1 cellular context compared by ENCODE assay signal in genomic region chr12:131710464-131711457, GRCh38.
TF ChIP-seq lines count a peak whose summit lies in the region.

TSS of gene SFSWAP (plus strand) at chr12:131711090. CDS start at chr12:131711230, 140 bp downstream.

TF ChIP-seq in K562, 482 proteins besides CTCF, POLR2A, EP300 and RAD21 (continued from another document and continues in another):
- TF ChIP-seq MGA (IDR thresholded peaks at IDR 0.05) (peak; percentile 97), PCBP2 (IDR thresholded peaks at IDR 0.05; ENCODE audit: low read depth, low read length, poor library complexity, severe bottlenecking) (no peak), TEAD2 (tag; IDR thresholded peaks at IDR 0.05) (no peak), UBTF (IDR thresholded peaks at IDR 0.05; ENCODE audit: borderline replicate concordance in 1 of 2, low read depth in 2 of 2, low read length in 2 of 2) (no peak), HDAC6 (IDR thresholded peaks at IDR 0.05; ENCODE audit: low read depth, low read length) (no peak), ZNF644 (tag; IDR thresholded peaks at IDR 0.05; ENCODE audit: low read depth) (peak; percentile 78), ZNF561 (CRISPR knock-in tag; conservative IDR thresholded peaks at IDR 0.05) (no peak), ZNF174 (CRISPR knock-in tag; IDR thresholded peaks at IDR 0.05) (no peak), ATF4 (CRISPR knock-in tag; IDR thresholded peaks at IDR 0.05) (no peak), BRF2 (IDR thresholded peaks at IDR 0.05; ENCODE audit: borderline replicate concordance, insufficient read depth, insufficient read length) (no peak), CAMTA2 (CRISPR knock-in tag; conservative IDR thresholded peaks at IDR 0.05) (no peak), CTBP1 (IDR thresholded peaks at IDR 0.05; ENCODE audit: borderline replicate concordance) (peak; percentile 51; the same call in 1 of the 2 replicates), HMGN3 (IDR thresholded peaks at IDR 0.05; ENCODE audit: borderline replicate concordance, extremely low read depth, insufficient read length, low read depth, low read length) (peak; percentile 28), TAL1 (IDR thresholded peaks at IDR 0.05) (no peak), SRSF9 (IDR thresholded peaks at IDR 0.05; ENCODE audit: borderline replicate concordance, low read depth, low read length) (no peak), SIX5 (IDR thresholded peaks at IDR 0.05; ENCODE audit: borderline replicate concordance in 1 of 2, insufficient read depth in 1 of 2, low read depth in 1 of 2, low read length in 2 of 2) (peak; percentile 27 to 40; a peak in 3 of 4 replicates), JUNB (CRISPR knock-in tag; conservative IDR thresholded peaks at IDR 0.05) (no peak), TARDBP (IDR thresholded peaks at IDR 0.05) (no peak), RBM34 (IDR thresholded peaks at IDR 0.05; ENCODE audit: borderline replicate concordance, insufficient read depth, low read length) (no peak), ZNF277 (CRISPR knock-in tag; IDR thresholded peaks at IDR 0.05; ENCODE audit: borderline replicate concordance) (no peak), SREBF1 (IDR thresholded peaks at IDR 0.05; ENCODE audit: borderline replicate concordance, low read depth, low read length) (no peak), HDAC8 (tag; IDR thresholded peaks at IDR 0.05) (peak; percentile 84; the same call in 1 of the 2 replicates), POLR2B (IDR thresholded peaks at IDR 0.05; ENCODE audit: low read depth, partially characterized antibody) (peak; percentile 83), SRSF3 (IDR thresholded peaks at IDR 0.05; ENCODE audit: insufficient read depth, low read length) (no peak), HMG20A (CRISPR knock-in tag; conservative IDR thresholded peaks at IDR 0.05) (no peak), NR2F6 (CRISPR knock-in tag; IDR thresholded peaks at IDR 0.05) (no peak), THAP12 (CRISPR knock-in tag; IDR thresholded peaks at IDR 0.05) (peak; percentile 26; the same call in 1 of the 2 replicates), CEBPZ (IDR thresholded peaks at IDR 0.05; ENCODE audit: borderline replicate concordance, low read depth, low read length) (no peak), SP1 (CRISPR knock-in tag; IDR thresholded peaks at IDR 0.05) (peak; percentile 87), HOMEZ (CRISPR knock-in tag; IDR thresholded peaks at IDR 0.05) (no peak), ZNF75A (CRISPR knock-in tag; IDR thresholded peaks at IDR 0.05) (no peak)
